Comparison of ENCODE assay signal across 29 cellular contexts in the genomic region with DNA sequence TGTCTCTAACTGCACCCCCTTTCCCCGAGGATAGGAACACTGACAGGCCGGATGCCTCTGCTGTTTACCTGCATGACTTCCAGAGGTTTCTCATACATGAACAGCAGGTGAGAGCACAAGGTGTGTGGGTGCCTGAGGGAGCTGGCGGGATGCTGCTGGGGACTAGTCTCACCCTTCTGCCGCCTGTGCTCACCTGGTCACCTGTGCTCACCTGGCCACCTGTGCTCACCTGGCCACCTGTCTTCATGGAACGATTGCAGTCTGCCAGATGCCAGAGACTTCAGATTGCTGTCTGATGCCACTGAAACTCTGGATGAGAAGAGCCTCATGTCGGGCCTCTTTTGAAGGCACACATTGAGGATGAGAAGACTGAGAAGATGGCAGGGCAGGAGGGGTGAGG.
"Had no signal": no experiment of that assay in that cellular context is flagged by ENCODE, and none has a peak within 500 bp of the region (broad histone marks: within the 10 kb centered on the region; RNA-seq: fewer than 3 reads in every experiment).

No MANE protein-coding gene starts in this region.

- H3K27me3 ChIP-seq: brain microvascular endothelial cell, cardiac muscle cell had no signal

- DNase-seq: activated CD4-positive, alpha-beta memory T cell treated with anti-CD3 and anti-CD28 coated beads for 36 hours; activated CD4-positive, alpha-beta T cell treated with anti-CD3 and anti-CD28 coated beads, Interleukin-2, amount 10 ng/mL, durations not matched to agents 7 days and 5 days; activated CD4-positive, CD25-positive, alpha-beta regulatory T cell; activated CD8-positive, alpha-beta memory T cell treated with anti-CD3 and anti-CD28 coated beads for 24 hours; activated gamma-delta T cell treated with Interleukin-2 at 50 U/mL for 16 hours; activated naive CD4-positive, alpha-beta T cell treated with anti-CD3 and anti-CD28 coated beads, Interleukin-2, amount 10 ng/mL, durations not matched to agents 7 days and 5 days; activated naive CD8-positive, alpha-beta T cell treated with anti-CD3 and anti-CD28 coated beads for 36 hours; activated T-cell treated with anti-CD3 and anti-CD28 coated beads for 4 hours; activated T-cell treated with anti-CD3 and anti-CD28 coated beads, Interleukin-2, amount 50 U/mL, for 72 hours; brain microvascular endothelial cell; cerebellar nuclear complex; NCI-H1048; NCI-H1694; NCI-H2029; NCI-H2107; NCI-H2171 treated with DMSO at 0.1 percent for 48 hours; NCI-H226; NCI-H526; NCI-H82; OCI-M1; RPMI8226; T-cell; T-helper 2 cell; T1000 had no signal

- H3K27ac ChIP-seq: brain microvascular endothelial cell, cardiac muscle cell, SK-N-MC had no signal

- H3K36me3 ChIP-seq: brain microvascular endothelial cell, cardiac muscle cell had no signal

- H3K36me3 Mint-ChIP-seq: activated CD4-positive, alpha-beta memory T cell treated with anti-CD3 and anti-CD28 coated beads for 36 hours; activated naive CD4-positive, alpha-beta T cell treated with anti-CD3 and anti-CD28 coated beads, Interleukin-2, amount 10 ng/mL, durations not matched to agents 7 days and 5 days; activated naive CD8-positive, alpha-beta T cell treated with anti-CD3 and anti-CD28 coated beads for 36 hours; T-cell had no signal

- H3K4me3 Mint-ChIP-seq: activated CD4-positive, alpha-beta memory T cell treated with anti-CD3 and anti-CD28 coated beads for 36 hours; activated CD4-positive, alpha-beta T cell treated with anti-CD3 and anti-CD28 coated beads, Interleukin-2, amount 10 ng/mL, durations not matched to agents 7 days and 5 days; activated naive CD4-positive, alpha-beta T cell treated with anti-CD3 and anti-CD28 coated beads, Interleukin-2, amount 10 ng/mL, durations not matched to agents 7 days and 5 days; activated naive CD8-positive, alpha-beta T cell treated with anti-CD3 and anti-CD28 coated beads for 36 hours; activated T-cell treated with anti-CD3 and anti-CD28 coated beads, Interleukin-2, amount 50 U/mL, for 72 hours; T-cell had no signal

- ATAC-seq: activated T-cell treated with anti-CD3 and anti-CD28 coated beads, Interleukin-2, amount 50 U/mL, for 72 hours; Panc1; Right ventricle myocardium inferior; T-cell had no signal

- H3K4me1 Mint-ChIP-seq: activated CD4-positive, alpha-beta T cell treated with anti-CD3 and anti-CD28 coated beads, Interleukin-2, amount 10 ng/mL, durations not matched to agents 7 days and 5 days; activated naive CD4-positive, alpha-beta T cell treated with anti-CD3 and anti-CD28 coated beads, Interleukin-2, amount 10 ng/mL, durations not matched to agents 7 days and 5 days; activated naive CD8-positive, alpha-beta T cell treated with anti-CD3 and anti-CD28 coated beads for 36 hours; T-cell had no signal

- H3K27me3 Mint-ChIP-seq: activated CD4-positive, alpha-beta memory T cell treated with anti-CD3 and anti-CD28 coated beads for 36 hours; activated CD4-positive, alpha-beta T cell treated with anti-CD3 and anti-CD28 coated beads, Interleukin-2, amount 10 ng/mL, durations not matched to agents 7 days and 5 days; activated naive CD4-positive, alpha-beta T cell treated with anti-CD3 and anti-CD28 coated beads, Interleukin-2, amount 10 ng/mL, durations not matched to agents 7 days and 5 days; T-cell had no signal

- H3K27ac Mint-ChIP-seq: activated CD4-positive, alpha-beta memory T cell treated with anti-CD3 and anti-CD28 coated beads for 36 hours; activated CD4-positive, alpha-beta T cell treated with anti-CD3 and anti-CD28 coated beads, Interleukin-2, amount 10 ng/mL, durations not matched to agents 7 days and 5 days; activated naive CD4-positive, alpha-beta T cell treated with anti-CD3 and anti-CD28 coated beads, Interleukin-2, amount 10 ng/mL, durations not matched to agents 7 days and 5 days; activated naive CD8-positive, alpha-beta T cell treated with anti-CD3 and anti-CD28 coated beads for 36 hours; activated T-cell treated with anti-CD3 and anti-CD28 coated beads, Interleukin-2, amount 50 U/mL, for 72 hours; activated T-helper 2 cell treated with anti-CD3 and anti-CD28 coated beads, Interferon-gamma antibody, Interleukin-2, Interleukin-4, amounts not matched to agents 10 μg/mL and 5 μg/mL and 100 μg/mL, durations not matched to agents 14 hours and 24 hours and 36 hours; T-cell had no signal

- H3K4me3 ChIP-seq: cardiac muscle cell, SK-N-MC had no signal

- H3K9me3 Mint-ChIP-seq: activated CD4-positive, alpha-beta memory T cell treated with anti-CD3 and anti-CD28 coated beads for 36 hours; activated CD4-positive, alpha-beta T cell treated with anti-CD3 and anti-CD28 coated beads, Interleukin-2, amount 10 ng/mL, durations not matched to agents 7 days and 5 days; activated naive CD4-positive, alpha-beta T cell treated with anti-CD3 and anti-CD28 coated beads, Interleukin-2, amount 10 ng/mL, durations not matched to agents 7 days and 5 days; activated naive CD8-positive, alpha-beta T cell treated with anti-CD3 and anti-CD28 coated beads for 36 hours; activated T-cell treated with anti-CD3 and anti-CD28 coated beads, Interleukin-2, amount 50 U/mL, for 72 hours; activated T-helper 2 cell treated with anti-CD3 and anti-CD28 coated beads, Interferon-gamma antibody, Interleukin-2, Interleukin-4, amounts not matched to agents 10 μg/mL and 5 μg/mL and 100 μg/mL, durations not matched to agents 14 hours and 24 hours and 36 hours; T-cell had no signal
